15 cellular contexts compared by ENCODE assay signal in genomic region chr2:3311601-3312000, GRCh38.
DNase-seq lines count a peak whose midpoint lies in the region; ATAC-seq and TF ChIP-seq lines count a peak whose summit lies in the region.
"Had no signal": no experiment of that assay in that cellular context is flagged by ENCODE, and none has a peak within 500 bp of the region (broad histone marks: within the 10 kb centered on the region; RNA-seq: fewer than 3 reads in every experiment).

No MANE protein-coding gene starts in this region.

- TF ChIP-seq CTCF in spleen (IDR thresholded peaks at IDR 0.05 in 8 of 11, conservative IDR thresholded peaks at IDR 0.05 in 3 of 11): no peak

- H3K27ac ChIP-seq in spleen: no peak overlapping the region
- H3K27ac ChIP-seq: C4-2B had no signal

- H3K27me3 ChIP-seq in spleen (replicated peaks in 1 of 7): no peaks in the 10 kb centered on the region
- H3K27me3 ChIP-seq: BE2C had no signal

- intact Hi-C loops in cardiac septum (cut with DNase I) (no loop called here), left ventricle myocardium superior (cut with micrococcal nuclease) (no loop called here), spleen (cut with DNase I; ENCODE audit: low total_unique reads) (no loop called here), posterior vena cava (cut with DNase I) (no loop called here)

- H3K9me3 ChIP-seq in spleen: no peaks in the 10 kb centered on the region
- H3K9me3 ChIP-seq: BE2C, Caco-2 had no signal

- WGBS in spleen, 5 donors: 92 to 98% (median 96%) methylated on average over 8 to 12 of the region's 12 CpGs

- peaks cover 0 to 27% (median 9%) of the 10 kb centered on the region in 6 donors for H3K4me1 ChIP-seq in spleen
- H3K4me1 ChIP-seq: BE2C, Caco-2 had no signal

- no peak for TF ChIP-seq POLR2A in spleen (IDR thresholded peaks at IDR 0.05)

- ATAC-seq in left ventricle myocardium superior (no peak), esophagus mucosa (peak; percentile 20)

- H3K36me3 ChIP-seq in spleen: peaks cover 0 to 5% (median 0%) of the 10 kb centered on the region in 6 donors
- H3K36me3 ChIP-seq: BE2C had no signal

- peak; percentile 67 for DNase-seq in cardiac septum (ENCODE audit: low spot score)
- DNase-seq in left ventricle myocardium superior: no peak
- DNase-seq in spleen: peak; percentile 72
- DNase-seq in AG08395 (ENCODE audit: low spot score): no peak
- DNase-seq in NCI-H2227 (lab: John Stamatoyannopoulos, UW; ENCODE audit: unreplicated experiment): no peak
- DNase-seq in posterior vena cava (ENCODE audit: low spot score): no peak
- DNase-seq: BE2C; Caco-2; CD8-positive, alpha-beta memory T cell; DND-41; GDM1; GOT3; H9 had no signal

- H3K4me3 ChIP-seq in spleen: no peak overlapping the region

Comparison
In these comparisons a context has a peak if more than half of its experiments do, and no peak if none do; other contexts are left out.
1. DNase-seq: peak in cardiac septum (single experiment) and spleen (single experiment); none in left ventricle myocardium superior (single experiment), AG08395 (single experiment), NCI-H2227 (single experiment) and posterior vena cava (single experiment).